In genomic region chr13:107202371-107203023, GRCh38 we compare ENCODE assay signal across 11 cellular contexts.
DNase-seq lines count a peak whose midpoint lies in the region; ATAC-seq, FAIRE-seq and TF ChIP-seq lines count a peak whose summit lies in the region.
"Had no signal": no experiment of that assay in that cellular context is flagged by ENCODE, and none has a peak within 500 bp of the region (broad histone marks: within the 10 kb centered on the region; RNA-seq: fewer than 3 reads in every experiment).

No MANE protein-coding gene starts in this region.

- no peak overlapping the region for H3K27ac ChIP-seq in testis

- H3K36me3 Mint-ChIP-seq in MCF 10A (ENCODE audit: insufficient read depth, unreplicated experiment) = no peaks in the 10 kb centered on the region
- H3K36me3 Mint-ChIP-seq in WTC11 = no peaks in the 10 kb centered on the region
- H3K36me3 Mint-ChIP-seq: activated naive CD8-positive, alpha-beta T cell; natural killer cell had no signal

- FAIRE-seq in D721Med (lab: Jason Lieb, UNC) = no peak

- H3K4me1 Mint-ChIP-seq in MCF 10A (ENCODE audit: insufficient read depth, unreplicated experiment) = peaks cover 15% of the 10 kb centered on the region
- peaks cover 22% of the 10 kb centered on the region for H3K4me1 Mint-ChIP-seq in WTC11

- intact Hi-C loops in MCF 10A (cut with micrococcal nuclease) = no loop called here
- intact Hi-C loops in Right ventricle myocardium superior (cut with DNase I) = no loop called here
- intact Hi-C loops in testis (cut with DNase I; ENCODE audit: low total_unique reads) = loop anchor here (10.0 kb wide), 1 partner anchor 952 kb away; no protein-coding TSS in a partner anchor

- POLR2A ChIA-PET in MCF 10A (lab: Yijun Ruan, JAX) (no interaction called here), WTC11 (lab: Charles Lee) (no interaction called here)

- no peaks in the 10 kb centered on the region for H3K36me3 ChIP-seq in testis (ENCODE audit: low read depth, missing control alignments)

- DNase-seq in COLO829 (ENCODE audit: low spot score) = peak; percentile 83
- DNase-seq in MCF 10A (ENCODE audit: unreplicated experiment) = peak; percentile 79
- DNase-seq in Right ventricle myocardium superior = no peak
- DNase-seq in mucosa of gallbladder (ENCODE audit: low spot score) = peak; percentile 50
- no peak for DNase-seq in testis
- DNase-seq in D721Med (ENCODE audit: insufficient read length, low spot score) = no peak
- no peak for DNase-seq in WTC11 (ENCODE audit: low spot score)
- DNase-seq in NCI-H2171 treated with DMSO at 0.1 percent for 48 hours (lab: John Stamatoyannopoulos, UW) = no peak
- DNase-seq: effector memory CD4-positive, alpha-beta T cell; natural killer cell had no signal

- H3K27me3 ChIP-seq in testis = no peaks in the 10 kb centered on the region

- peak overlapping the region; percentile 42 for H3K27ac Mint-ChIP-seq in MCF 10A (ENCODE audit: low read depth, unreplicated experiment)
- H3K27ac Mint-ChIP-seq in WTC11 = no peak overlapping the region
- H3K27ac Mint-ChIP-seq: activated naive CD8-positive, alpha-beta T cell; natural killer cell had no signal

- no peak overlapping the region for H3K4me3 ChIP-seq in testis

- H3K4me3 Mint-ChIP-seq in MCF 10A (ENCODE audit: unreplicated experiment) (no peak overlapping the region), WTC11 (no peak overlapping the region)
- H3K4me3 Mint-ChIP-seq: activated naive CD8-positive, alpha-beta T cell; natural killer cell had no signal

- H3K4me1 ChIP-seq in testis = no peaks in the 10 kb centered on the region

- TF ChIP-seq CTCF in MCF 10A (IDR thresholded peaks at IDR 0.05; ENCODE audit: unreplicated experiment) (no peak), testis (IDR thresholded peaks at IDR 0.05) (no peak), D721Med (IDR thresholded peaks at IDR 0.05; ENCODE audit: insufficient read depth, missing control alignments) (no peak), WTC11 (IDR thresholded peaks at IDR 0.05) (no peak)

- no peaks in the 10 kb centered on the region for H3K9me3 Mint-ChIP-seq in MCF 10A (ENCODE audit: unreplicated experiment)
- H3K9me3 Mint-ChIP-seq in WTC11 = no peaks in the 10 kb centered on the region
- H3K9me3 Mint-ChIP-seq: natural killer cell had no signal

- WGBS in testis, 2 donors = 63 to 70% methylated on average over 4 of the region's 4 CpGs

- no peak for TF ChIP-seq POLR2A in testis (IDR thresholded peaks at IDR 0.05)

- peak; percentile 62 for ATAC-seq in Right ventricle myocardium superior (ENCODE audit: poor library complexity)
- ATAC-seq in WTC11 = no peak
- ATAC-seq: natural killer cell had no signal

- peaks cover 13% of the 10 kb centered on the region for H3K27me3 Mint-ChIP-seq in MCF 10A (ENCODE audit: insufficient read depth, unreplicated experiment)
- no peaks in the 10 kb centered on the region for H3K27me3 Mint-ChIP-seq in WTC11 (ENCODE audit: low read depth)

- no peaks in the 10 kb centered on the region for H3K9me3 ChIP-seq in testis

- CTCF ChIA-PET in MCF 10A (lab: Yijun Ruan, JAX) (interaction anchor here (0.6 to 4.5 kb wide), 9 partner anchors 9 to 952 kb away, joined by 3 to 38 read pairs (median 3); no protein-coding TSS in a partner anchor), WTC11 (lab: Charles Lee) (interaction anchor here (0.6 to 2.2 kb wide), 30 partner anchors 9 to 1792 kb away, joined by 3 to 15 read pairs (median 4); no protein-coding TSS in a partner anchor)

- no TSS peak for BruUV-seq in MCF 10A (replicated peaks; lab: Mats Ljungman, UMichigan)

TF ChIP-seq in WTC11, 78 proteins besides CTCF, POLR2A, EP300 and RAD21:
- TF ChIP-seq NFE2L1 (CRISPR knock-in tag; IDR thresholded peaks at IDR 0.05) = no peak
- TF ChIP-seq ELF4 (CRISPR knock-in tag; IDR thresholded peaks at IDR 0.05; ENCODE audit: low read depth) = no peak
- TF ChIP-seq FOXJ3 (CRISPR knock-in tag; IDR thresholded peaks at IDR 0.05; ENCODE audit: borderline replicate concordance) = no peak
- TF ChIP-seq JAZF1 (CRISPR knock-in tag; IDR thresholded peaks at IDR 0.05) = no peak
- TF ChIP-seq ATF3 (CRISPR knock-in tag; conservative IDR thresholded peaks at IDR 0.05) = no peak
- TF ChIP-seq ZNF121 (CRISPR knock-in tag; IDR thresholded peaks at IDR 0.05) = no peak
- no peak for TF ChIP-seq FOXP1 (CRISPR knock-in tag; IDR thresholded peaks at IDR 0.05; ENCODE audit: borderline replicate concordance)
- TF ChIP-seq ZNF416 (CRISPR knock-in tag; IDR thresholded peaks at IDR 0.05) = no peak
TF ChIP-seq in WTC11: peak in this region for 0.

Comparison
In these comparisons a context has a peak if more than half of its experiments do, and no peak if none do; other contexts are left out.
1. DNase-seq: peak in COLO829 (single experiment), MCF 10A (single experiment) and mucosa of gallbladder (single experiment); none in Right ventricle myocardium superior (single experiment), testis (single experiment), D721Med (single experiment), WTC11 (single experiment) and NCI-H2171 treated with DMSO at 0.1 percent for 48 hours (single experiment).